30 cellular contexts compared by ENCODE assay signal in the genomic region with DNA sequence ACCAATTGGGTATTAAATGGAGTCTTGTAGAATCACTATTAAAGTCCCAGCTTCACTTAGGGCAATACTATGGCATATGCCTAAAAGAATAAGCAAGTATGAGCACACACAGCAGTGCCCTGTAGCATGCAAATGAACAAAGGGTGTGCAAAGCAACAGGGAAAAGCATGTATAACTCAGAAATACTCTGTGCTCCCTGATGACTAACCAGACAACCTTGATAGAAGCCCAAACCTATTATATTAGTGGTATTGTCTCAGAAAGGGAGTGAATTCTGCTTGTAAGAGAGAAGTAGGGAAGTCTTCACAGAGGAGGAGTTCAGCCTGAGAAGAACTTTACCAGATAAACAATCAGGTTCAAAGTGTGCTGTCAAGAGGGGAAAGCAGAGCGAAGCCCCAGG.
A peak's percentile ranks its signal among the peaks of the same experiment; 100 is the strongest.
DNase-seq lines count a peak whose midpoint lies in the region; ATAC-seq and TF ChIP-seq lines count a peak whose summit lies in the region.
"Had no signal": no experiment of that assay in that cellular context is flagged by ENCODE, and none has a peak within 500 bp of the region (broad histone marks: within the 10 kb centered on the region; RNA-seq: fewer than 3 reads in every experiment).

No MANE protein-coding gene starts in this region.

- H3K79me2 ChIP-seq in GM23248 (ENCODE audit: insufficient read depth), result no peaks in the 10 kb centered on the region; the same call in 1 of the 2 replicates
- H3K79me2 ChIP-seq: hepatocyte had no signal

- TF ChIP-seq CTCF in fibroblast of pulmonary artery (IDR thresholded peaks at IDR 0.05; ENCODE audit: low read length, missing control alignments), result no peak

- H3K27me3 ChIP-seq in GM23248 (replicated peaks; ENCODE audit: insufficient read depth) (no peaks in the 10 kb centered on the region), adipocyte (replicated peaks; ENCODE audit: control insufficient read depth, insufficient read depth, low read length) (no peaks in the 10 kb centered on the region)
- H3K27me3 ChIP-seq: esophagus muscularis mucosa, sigmoid colon had no signal

- DNase-seq in GM23248, result peak; percentile 76
- peak; percentile 38 for DNase-seq in adipocyte (ENCODE audit: low read depth)
- DNase-seq in fibroblast of pulmonary artery (ENCODE audit: low read depth), result peak; percentile 35
- peak; percentile 13 for DNase-seq in stromal cell of bone marrow (ENCODE audit: low read depth)
- no peak for DNase-seq in activated CD4-positive, CD25-positive, alpha-beta regulatory T cell treated with anti-CD3 and anti-CD28 coated beads, Interleukin-2, amount 50 U/mL, for 72 hours
- DNase-seq in A172 (ENCODE audit: low spot score), result no peak
- no peak for DNase-seq in left cardiac atrium
- DNase-seq: activated effector memory CD4-positive, alpha-beta T cell treated with anti-CD3 and anti-CD28 coated beads, Interleukin-2, amount 50 U/mL, for 16 hours; activated T-cell treated with anti-CD3 and anti-CD28 coated beads, Interleukin-2, amount 50 U/mL, for 24 hours; aorta; CD4-positive, CD25-positive, alpha-beta regulatory T cell; H9; Karpas-422; left colon; mucosa of descending colon; natural killer cell; NCI-H1694; NCI-H446; NCI-H82; occipital lobe; psoas muscle; sigmoid colon; stimulated activated CD4-positive, alpha-beta T cell treated with anti-CD3 and anti-CD28 coated beads, Interleukin-4, amount 100 ng/mL, for 4 hours; T1000; trophoblast cell had no signal

- in situ Hi-C loops in GM23248 (cut with MboI), result no loop called here

- ATAC-seq in left cardiac atrium, result no peak
- ATAC-seq: GM12878, HepG2, left colon, mucosa of descending colon, natural killer cell, psoas muscle, WTC11 had no signal

- H3K9me3 ChIP-seq in GM23248 (ENCODE audit: low read depth), result no peaks in the 10 kb centered on the region
- H3K9me3 ChIP-seq in adipocyte (ENCODE audit: control insufficient read depth, low read length), result no peaks in the 10 kb centered on the region
- H3K9me3 ChIP-seq: esophagus muscularis mucosa, mucosa of descending colon, psoas muscle, sigmoid colon had no signal

- WGBS in GM23248 (ENCODE audit: low coverage in 1 of 2, low lambda C conversion rate in 2 of 2, missing lambda C conversion rate in 2 of 2), 2 experiments, result 100% methylated on average over 1 of the region's 1 CpG

- peak overlapping the region; percentile 31 for H3K4me2 ChIP-seq in GM23248 (ENCODE audit: unreplicated experiment)
- H3K4me2 ChIP-seq: hepatocyte had no signal

- peaks cover 37% of the 10 kb centered on the region for H3F3A ChIP-seq in GM23248 (ENCODE audit: insufficient read depth)

- intact Hi-C loops in left cardiac atrium (cut with DNase I), result no loop called here

- H3K9ac ChIP-seq in GM23248 (peak overlapping the region; percentile 54), adipocyte (ENCODE audit: low read length) (peak overlapping the region; percentile 8)

- H3K4me3 ChIP-seq in GM23248 (no peak overlapping the region), adipocyte (ENCODE audit: low read length) (no peak overlapping the region), fibroblast of pulmonary artery (replicated peaks; ENCODE audit: low read depth, low read length) (no peak overlapping the region)
- H3K4me3 ChIP-seq: esophagus muscularis mucosa, GM12878, hepatocyte, mucosa of descending colon, psoas muscle, sigmoid colon had no signal

- no peaks in the 10 kb centered on the region for H3K9me2 ChIP-seq in GM23248 (ENCODE audit: insufficient read depth)

- H3K36me3 ChIP-seq in GM23248 (ENCODE audit: low read depth) (no peaks in the 10 kb centered on the region), adipocyte (ENCODE audit: control insufficient read depth, insufficient read depth, low read length, severe bottlenecking) (no peaks in the 10 kb centered on the region)
- H3K36me3 ChIP-seq: esophagus muscularis mucosa, sigmoid colon had no signal

- 0 out of 2 replicates have a peak overlapping the region, but pooled peaks have one; percentile 35 for H2AFZ ChIP-seq in GM23248
- H2AFZ ChIP-seq: hepatocyte had no signal

- H3K4me1 ChIP-seq in GM23248 (ENCODE audit: insufficient read depth) (peaks cover 36% of the 10 kb centered on the region), adipocyte (ENCODE audit: control insufficient read depth, insufficient read depth, low read length) (peaks cover 36% of the 10 kb centered on the region)
- H3K4me1 ChIP-seq: esophagus muscularis mucosa, psoas muscle, sigmoid colon had no signal

- no peaks in the 10 kb centered on the region for H4K20me1 ChIP-seq in GM23248 (ENCODE audit: insufficient read depth)

- peak overlapping the region; percentile 87 for H3K27ac ChIP-seq in GM23248
- H3K27ac ChIP-seq: esophagus muscularis mucosa, hepatocyte, psoas muscle, sigmoid colon had no signal

Comparison
In these comparisons a context has a peak if more than half of its experiments do, and no peak if none do; other contexts are left out.
1. DNase-seq: peak in GM23248 (single experiment), adipocyte (single experiment), fibroblast of pulmonary artery (single experiment) and stromal cell of bone marrow (single experiment); none in activated CD4-positive, CD25-positive, alpha-beta regulatory T cell treated with anti-CD3 and anti-CD28 coated beads, Interleukin-2, amount 50 U/mL, for 72 hours (single experiment), A172 (single experiment) and left cardiac atrium (single experiment).